19 cellular contexts compared by ENCODE assay signal in genomic region chr17:50911890-50912289, GRCh38. TPM values are rescaled to one million over a fixed set of nuclear protein-coding genes. Genes with fewer than 3 reads are reported as not detected.
DNase-seq lines count a peak whose midpoint lies in the region; ATAC-seq and TF ChIP-seq lines count a peak whose summit lies in the region.
"Had no signal": no experiment of that assay in that cellular context is flagged by ENCODE, and none has a peak within 500 bp of the region (broad histone marks: within the 10 kb centered on the region; RNA-seq: fewer than 3 reads in every experiment).

No MANE protein-coding gene starts in this region.

- H3T11ph ChIP-seq in H9 (ENCODE audit: low read length) = no peak overlapping the region

- DNase-seq in activated CD4-positive, alpha-beta T cell treated with anti-CD3 and anti-CD28 coated beads, Interleukin-2, amount 10 ng/mL, durations not matched to agents 7 days and 5 days = no peak
- no peak for DNase-seq in activated CD4-positive, alpha-beta T cell treated with anti-CD3 and anti-CD28 coated beads, Interleukin-2, amount 50 U/mL, for 48 hours
- DNase-seq in H9 (peak; percentile 73), C1 segment of cervical spinal cord (lab: John Stamatoyannopoulos, UW) (no peak), NCI-H526 treated with DMSO at 0.1 percent for 48 hours (lab: John Stamatoyannopoulos, UW) (no peak)
- DNase-seq in stimulated activated effector memory CD8-positive, alpha-beta T cell treated with anti-CD3 and anti-CD28 coated beads, Interleukin-12 subunit alpha, Interleukin-12 subunit beta, amount 100 ng/mL, for 72 hours (ENCODE audit: low spot score in 2 of 2) = no peak
- DNase-seq in activated CD4-positive, CD25-positive, alpha-beta regulatory T cell treated with anti-CD3 and anti-CD28 coated beads, Interleukin-2, amount 50 U/mL, for 72 hours = no peak
- DNase-seq: activated B cell treated with CpG ODN at 0.5 μM for 24 hours, HCEC 1CT, KBM-7, left ventricle myocardium superior, NCI-H524 treated with DMSO at 0.1 percent for 48 hours, pancreas, SIG-M5, T-helper 2 cell had no signal

- H2BK20ac ChIP-seq in H9 (ENCODE audit: low read depth, low read length, poor library complexity, severe bottlenecking) = no peak overlapping the region

- H3K4ac ChIP-seq in H9 (ENCODE audit: low read depth, low read length) = no peak overlapping the region

- no peak for ATAC-seq in stimulated activated effector memory CD8-positive, alpha-beta T cell treated with anti-CD3 and anti-CD28 coated beads, Interleukin-12 subunit alpha, Interleukin-12 subunit beta, amount 100 ng/mL, for 72 hours
- ATAC-seq: left ventricle myocardium superior, pancreas had no signal

- H3K23me2 ChIP-seq in H9 (ENCODE audit: insufficient read length, low read depth, low read length, poor library complexity, severe bottlenecking) = no peaks in the 10 kb centered on the region

- no peak overlapping the region for H4K8ac ChIP-seq in H9 (replicated peaks; ENCODE audit: insufficient read length, low read depth, low read length)

- peak; percentile 44; the same call in 2 of the 3 replicates for TF ChIP-seq CTCF in H9 (conservative IDR thresholded peaks at IDR 0.05)

- peaks cover 13% of the 10 kb centered on the region; the same call in 1 of the 2 replicates for H3K4me1 ChIP-seq in H9 (ENCODE audit: insufficient read depth, low read length)

- H3K79me1 ChIP-seq in H9 (ENCODE audit: insufficient read depth, low read depth, low read length, poor library complexity, severe bottlenecking) = no peaks in the 10 kb centered on the region

- no peak overlapping the region for H2BK5ac ChIP-seq in H9 (ENCODE audit: insufficient read length, low read length)

- H3K23ac ChIP-seq in H9 (ENCODE audit: insufficient read length, low read depth, low read length) = no peak overlapping the region

- H4K91ac ChIP-seq in H9 (ENCODE audit: insufficient read length, low read depth, low read length) = no peak overlapping the region

- H3K56ac ChIP-seq in H9 (ENCODE audit: insufficient read length, low read depth, low read length) = no peak overlapping the region

- no CpG with 5 or more reads among the region's 4 CpGs for WGBS in H9 (ENCODE audit: extremely low coverage, insufficient read length, low lambda C conversion rate)

- H3K4me3 Mint-ChIP-seq in activated CD4-positive, alpha-beta T cell treated with anti-CD3 and anti-CD28 coated beads, Interleukin-2, amount 10 ng/mL, durations not matched to agents 7 days and 5 days = no peak overlapping the region
- no peak overlapping the region; a peak in 1 of 5 replicates for H3K4me3 Mint-ChIP-seq in H9
- no peak overlapping the region for H3K4me3 Mint-ChIP-seq in dendritic cell treated with granulocyte-macrophage colony-stimulating factor and Interleukin-4, amounts not matched to agents 40 ng/mL and 50 ng/mL, for 4 days
- no peak overlapping the region for H3K4me3 Mint-ChIP-seq in stimulated activated effector memory CD8-positive, alpha-beta T cell treated with anti-CD3 and anti-CD28 coated beads, Interleukin-12 subunit alpha, Interleukin-12 subunit beta, amount 100 ng/mL, for 72 hours
- H3K4me3 Mint-ChIP-seq: activated B cell treated with CpG ODN at 0.5 μM for 24 hours had no signal

- H3K4me2 ChIP-seq in H9 (ENCODE audit: insufficient read depth, insufficient read length, low read length) = no peak overlapping the region
- H3K4me2 ChIP-seq: smooth muscle cell had no signal

- H2AK5ac ChIP-seq in H9 (ENCODE audit: insufficient read length, low read length) = no peak overlapping the region

- no peak overlapping the region for H2BK15ac ChIP-seq in H9 (ENCODE audit: low read depth, low read length)

- peak overlapping the region; percentile 31 for H3K27ac Mint-ChIP-seq in activated CD4-positive, alpha-beta T cell treated with anti-CD3 and anti-CD28 coated beads, Interleukin-2, amount 10 ng/mL, durations not matched to agents 7 days and 5 days
- no peak overlapping the region for H3K27ac Mint-ChIP-seq in H9
- peak overlapping the region; percentile 23 for H3K27ac Mint-ChIP-seq in dendritic cell treated with granulocyte-macrophage colony-stimulating factor and Interleukin-4, amounts not matched to agents 40 ng/mL and 50 ng/mL, for 4 days
- H3K27ac Mint-ChIP-seq in stimulated activated effector memory CD8-positive, alpha-beta T cell treated with anti-CD3 and anti-CD28 coated beads, Interleukin-12 subunit alpha, Interleukin-12 subunit beta, amount 100 ng/mL, for 72 hours = peak overlapping the region; percentile 48
- H3K27ac Mint-ChIP-seq: activated B cell treated with CpG ODN at 0.5 μM for 24 hours had no signal

- no peak overlapping the region for H3K9ac ChIP-seq in H9 (ENCODE audit: extremely low read depth, insufficient read length, low read length)

- no peaks in the 10 kb centered on the region for H3K27me3 ChIP-seq in H9 (ENCODE audit: insufficient read depth, low read length)
- H3K27me3 ChIP-seq: pancreas, suprapubic skin had no signal

- H3K27me3 Mint-ChIP-seq in activated CD4-positive, alpha-beta T cell treated with anti-CD3 and anti-CD28 coated beads, Interleukin-2, amount 10 ng/mL, durations not matched to agents 7 days and 5 days = no peaks in the 10 kb centered on the region
- no peaks in the 10 kb centered on the region for H3K27me3 Mint-ChIP-seq in H9 (ENCODE audit: low read depth)
- no peaks in the 10 kb centered on the region for H3K27me3 Mint-ChIP-seq in dendritic cell treated with granulocyte-macrophage colony-stimulating factor and Interleukin-4, amounts not matched to agents 40 ng/mL and 50 ng/mL, for 4 days
- H3K27me3 Mint-ChIP-seq: activated B cell treated with CpG ODN at 0.5 μM for 24 hours had no signal

- H2BK12ac ChIP-seq in H9 (ENCODE audit: insufficient read length, low read depth, low read length) = no peak overlapping the region

- intact Hi-C loops in dendritic cell treated with granulocyte-macrophage colony-stimulating factor and Interleukin-4, amounts not matched to agents 40 ng/mL and 50 ng/mL, for 4 days (cut with micrococcal nuclease) = no loop called here

- no peaks in the 10 kb centered on the region for H3K79me2 ChIP-seq in H9 (ENCODE audit: insufficient read depth, low read length)

- H3K4me1 Mint-ChIP-seq in activated CD4-positive, alpha-beta T cell treated with anti-CD3 and anti-CD28 coated beads, Interleukin-2, amount 10 ng/mL, durations not matched to agents 7 days and 5 days = peaks cover 83% of the 10 kb centered on the region
- H3K4me1 Mint-ChIP-seq in H9 = peaks cover 52 to 70% of the 10 kb centered on the region in 2 experiments
- peaks cover 38% of the 10 kb centered on the region for H3K4me1 Mint-ChIP-seq in dendritic cell treated with granulocyte-macrophage colony-stimulating factor and Interleukin-4, amounts not matched to agents 40 ng/mL and 50 ng/mL, for 4 days (ENCODE audit: low read depth)
- H3K4me1 Mint-ChIP-seq in stimulated activated effector memory CD8-positive, alpha-beta T cell treated with anti-CD3 and anti-CD28 coated beads, Interleukin-12 subunit alpha, Interleukin-12 subunit beta, amount 100 ng/mL, for 72 hours = peaks cover 77% of the 10 kb centered on the region

- CTCF ChIA-PET in activated CD4-positive, alpha-beta T cell treated with anti-CD3 and anti-CD28 coated beads, Interleukin-2, amount 10 ng/mL, durations not matched to agents 7 days and 5 days (lab: Charles Lee) = interaction anchor here (0.8 to 2.3 kb wide), 4 partner anchors 14 to 54 kb away, joined by 3 to 6 read pairs (median 4); no protein-coding TSS in a partner anchor

- H3K9me3 Mint-ChIP-seq in activated CD4-positive, alpha-beta T cell treated with anti-CD3 and anti-CD28 coated beads, Interleukin-2, amount 10 ng/mL, durations not matched to agents 7 days and 5 days = no peaks in the 10 kb centered on the region
- H3K9me3 Mint-ChIP-seq in H9 = peaks cover 2% of the 10 kb centered on the region in 2 experiments; a peak in 2 of 5 replicates
- no peaks in the 10 kb centered on the region for H3K9me3 Mint-ChIP-seq in dendritic cell treated with granulocyte-macrophage colony-stimulating factor and Interleukin-4, amounts not matched to agents 40 ng/mL and 50 ng/mL, for 4 days
- no peaks in the 10 kb centered on the region for H3K9me3 Mint-ChIP-seq in stimulated activated effector memory CD8-positive, alpha-beta T cell treated with anti-CD3 and anti-CD28 coated beads, Interleukin-12 subunit alpha, Interleukin-12 subunit beta, amount 100 ng/mL, for 72 hours
- H3K9me3 Mint-ChIP-seq: activated B cell treated with CpG ODN at 0.5 μM for 24 hours; activated T-helper 2 cell treated with anti-CD3 and anti-CD28 coated beads, Interferon-gamma antibody, Interleukin-2, Interleukin-4, amounts not matched to agents 10 μg/mL and 5 μg/mL and 100 μg/mL, durations not matched to agents 14 hours and 24 hours and 36 hours had no signal

- peak overlapping the region; percentile 94 for H2AFZ ChIP-seq in H9 (ENCODE audit: low read length)

- POLR2A ChIA-PET in activated CD4-positive, alpha-beta T cell treated with anti-CD3 and anti-CD28 coated beads, Interleukin-2, amount 10 ng/mL, durations not matched to agents 7 days and 5 days (lab: Charles Lee) = interaction anchor here (0.6 kb wide), 1 partner anchor 1144 kb away, joined by 3 read pairs; no protein-coding TSS in a partner anchor

- H3K36me3 Mint-ChIP-seq in activated CD4-positive, alpha-beta T cell treated with anti-CD3 and anti-CD28 coated beads, Interleukin-2, amount 10 ng/mL, durations not matched to agents 7 days and 5 days (ENCODE audit: low read depth) = no peaks in the 10 kb centered on the region
- no peaks in the 10 kb centered on the region; a peak in 2 of 7 replicates for H3K36me3 Mint-ChIP-seq in H9 (ENCODE audit: insufficient read depth in 1 of 3, low read depth in 3 of 3)
- no peaks in the 10 kb centered on the region for H3K36me3 Mint-ChIP-seq in dendritic cell treated with granulocyte-macrophage colony-stimulating factor and Interleukin-4, amounts not matched to agents 40 ng/mL and 50 ng/mL, for 4 days (ENCODE audit: low read depth)
- peaks cover 16% of the 10 kb centered on the region for H3K36me3 Mint-ChIP-seq in stimulated activated effector memory CD8-positive, alpha-beta T cell treated with anti-CD3 and anti-CD28 coated beads, Interleukin-12 subunit alpha, Interleukin-12 subunit beta, amount 100 ng/mL, for 72 hours

- H3K9me3 ChIP-seq in H9 (ENCODE audit: control insufficient read depth, low read depth, low read length) = no peaks in the 10 kb centered on the region
- H3K9me3 ChIP-seq: pancreas, suprapubic skin had no signal

- H4K20me1 ChIP-seq in H9 (ENCODE audit: control insufficient read depth, insufficient read depth, insufficient read length) = no peaks in the 10 kb centered on the region

- no peak overlapping the region for H3K18ac ChIP-seq in H9 (ENCODE audit: insufficient read length, low read depth, low read length)

- H3K14ac ChIP-seq in H9 (ENCODE audit: insufficient read depth, low read length) = no peak overlapping the region; the same call in 1 of the 2 replicates

- no peak overlapping the region for H4K5ac ChIP-seq in H9 (ENCODE audit: insufficient read length, low read depth, low read length)

- no peak overlapping the region for H3K27ac ChIP-seq in H9 (ENCODE audit: insufficient read length, low read depth, low read length)

- H2BK120ac ChIP-seq in H9 (ENCODE audit: low read depth, low read length, poor library complexity, severe bottlenecking) = no peak overlapping the region

RNA-seq across cellular contexts. Expression of gene TOB1, which starts 45.7 kb away (rescaled TPM):
- 10 to 100 TPM; 81.8 to 99.0 TPM for total RNA-seq in activated CD4-positive, alpha-beta T cell treated with anti-CD3 and anti-CD28 coated beads, Interleukin-2, amount 10 ng/mL, durations not matched to agents 7 days and 5 days
- 31.2 and 31.6 TPM in 2 replicates for total RNA-seq in H9 (2021)

Comparison
In these comparisons a context has a peak if more than half of its experiments do, and no peak if none do; other contexts are left out.
1. H3K27ac Mint-ChIP-seq: peak in activated CD4-positive, alpha-beta T cell treated with anti-CD3 and anti-CD28 coated beads, Interleukin-2, amount 10 ng/mL, durations not matched to agents 7 days and 5 days (single experiment), dendritic cell treated with granulocyte-macrophage colony-stimulating factor and Interleukin-4, amounts not matched to agents 40 ng/mL and 50 ng/mL, for 4 days (single experiment) and stimulated activated effector memory CD8-positive, alpha-beta T cell treated with anti-CD3 and anti-CD28 coated beads, Interleukin-12 subunit alpha, Interleukin-12 subunit beta, amount 100 ng/mL, for 72 hours (single experiment); none in H9 (0 of 3).